Comparison of ENCODE assay signal across 8 cellular contexts in the genomic region with DNA sequence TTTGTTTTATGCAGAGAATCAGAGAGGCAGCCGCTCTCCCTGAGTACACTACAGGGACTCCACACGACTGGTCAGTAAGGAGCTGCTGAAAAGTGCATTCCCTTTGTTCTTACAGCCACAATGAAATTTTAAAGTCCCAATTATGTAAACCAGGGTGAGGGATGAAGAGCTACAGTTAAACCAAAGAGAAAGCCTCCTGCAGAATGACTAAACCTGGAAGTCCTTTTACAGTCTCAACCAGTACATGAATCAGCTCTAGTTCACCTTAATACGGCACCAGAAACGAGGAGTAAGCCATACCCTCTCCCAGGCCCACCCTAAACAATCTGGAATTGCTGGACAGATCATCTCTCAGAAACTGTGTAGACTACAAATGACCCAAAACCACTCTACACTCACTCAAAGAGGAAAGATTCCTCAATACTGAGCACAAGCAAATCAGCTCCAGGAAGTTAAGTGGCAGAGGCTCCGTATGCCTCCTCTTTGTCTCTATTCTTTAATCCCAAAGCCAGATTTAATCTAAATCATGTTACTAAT.
DNase-seq lines count a peak whose midpoint lies in the region; ATAC-seq and TF ChIP-seq lines count a peak whose summit lies in the region.

No MANE protein-coding gene starts in this region.

- no peaks in the 10 kb centered on the region for H3K9me3 Mint-ChIP-seq in endothelial cell (ENCODE audit: unreplicated experiment)
- no peaks in the 10 kb centered on the region for H3K9me3 Mint-ChIP-seq in nephron
- H3K9me3 Mint-ChIP-seq in CD4-positive, alpha-beta memory T cell = no peaks in the 10 kb centered on the region
- H3K9me3 Mint-ChIP-seq in activated CD4-positive, alpha-beta memory T cell treated with anti-CD3 and anti-CD28 coated beads, Interleukin-2, amount 10 ng/mL, durations not matched to agents 7 days and 5 days = no peaks in the 10 kb centered on the region

- peaks cover 27% of the 10 kb centered on the region for H3K4me1 ChIP-seq in BLaER1
- H3K4me1 ChIP-seq in CD4-positive, alpha-beta memory T cell (ENCODE audit: insufficient read depth, low read length) = no peaks in the 10 kb centered on the region

- H3K36me3 Mint-ChIP-seq in endothelial cell (ENCODE audit: low read depth, unreplicated experiment) (no peaks in the 10 kb centered on the region), nephron (ENCODE audit: low read depth) (no peaks in the 10 kb centered on the region)
- no peaks in the 10 kb centered on the region for H3K36me3 Mint-ChIP-seq in CD4-positive, alpha-beta memory T cell
- H3K36me3 Mint-ChIP-seq in activated CD4-positive, alpha-beta memory T cell treated with anti-CD3 and anti-CD28 coated beads, Interleukin-2, amount 10 ng/mL, durations not matched to agents 7 days and 5 days (ENCODE audit: low read depth) = no peaks in the 10 kb centered on the region

- no peaks in the 10 kb centered on the region for H3K27me3 Mint-ChIP-seq in endothelial cell (ENCODE audit: unreplicated experiment)
- no peaks in the 10 kb centered on the region for H3K27me3 Mint-ChIP-seq in nephron (ENCODE audit: low read depth)
- H3K27me3 Mint-ChIP-seq in CD4-positive, alpha-beta memory T cell = peaks cover 6% of the 10 kb centered on the region in 2 donors
- H3K27me3 Mint-ChIP-seq in activated CD4-positive, alpha-beta memory T cell treated with anti-CD3 and anti-CD28 coated beads, Interleukin-2, amount 10 ng/mL, durations not matched to agents 7 days and 5 days = peaks cover 2% of the 10 kb centered on the region

- no peaks in the 10 kb centered on the region for H4K20me1 ChIP-seq in BLaER1

- TF ChIP-seq CTCF in endothelial cell (IDR thresholded peaks at IDR 0.05; ENCODE audit: unreplicated experiment) (no peak), nephron (IDR thresholded peaks at IDR 0.05; ENCODE audit: unreplicated experiment in 3 of 3) (no peak)

- H3K4me3 Mint-ChIP-seq in endothelial cell (ENCODE audit: unreplicated experiment) (peak overlapping the region; percentile 80), nephron (peak overlapping the region; percentile 81 to 92 (median 88))
- no peak overlapping the region for H3K4me3 Mint-ChIP-seq in CD4-positive, alpha-beta memory T cell
- H3K4me3 Mint-ChIP-seq in activated CD4-positive, alpha-beta memory T cell treated with anti-CD3 and anti-CD28 coated beads, Interleukin-2, amount 10 ng/mL, durations not matched to agents 7 days and 5 days = no peak overlapping the region

- 0 out of 2 replicates have a peak overlapping the region, but pooled peaks have one; percentile 34 for H3K4me3 ChIP-seq in BLaER1
- no peak overlapping the region for H3K4me3 ChIP-seq in CD4-positive, alpha-beta memory T cell (ENCODE audit: low read length in 2 of 2)

- H3K4me2 ChIP-seq in BLaER1 = peak overlapping the region; percentile 81

- peak overlapping the region; percentile 95 for H3K27ac Mint-ChIP-seq in endothelial cell (ENCODE audit: unreplicated experiment)
- H3K27ac Mint-ChIP-seq in nephron = peak overlapping the region; percentile 91 to 97 (median 95)
- peak overlapping the region in 1 of 7 donors; percentile 8 for H3K27ac Mint-ChIP-seq in CD4-positive, alpha-beta memory T cell
- H3K27ac Mint-ChIP-seq in activated CD4-positive, alpha-beta memory T cell treated with anti-CD3 and anti-CD28 coated beads, Interleukin-2, amount 10 ng/mL, durations not matched to agents 7 days and 5 days = no peak overlapping the region

- H3K27ac ChIP-seq in BLaER1 = peak overlapping the region; percentile 13; the same call in 1 of the 2 replicates
- H3K27ac ChIP-seq in CD4-positive, alpha-beta memory T cell (ENCODE audit: low read depth, low read length) = no peak overlapping the region

- POLR2A ChIA-PET in CD4-positive, alpha-beta memory T cell (lab: Charles Lee; ENCODE audit: partially characterized antibody) = no interaction called here
- POLR2A ChIA-PET in activated CD4-positive, alpha-beta memory T cell treated with anti-CD3 and anti-CD28 coated beads, Interleukin-2, amount 10 ng/mL, durations not matched to agents 7 days and 5 days (lab: Charles Lee) = no interaction called here

- H3K9ac ChIP-seq in BLaER1 = no peak overlapping the region; the same call in 1 of the 2 replicates

- no peaks in the 10 kb centered on the region for H3K9me3 ChIP-seq in BLaER1
- no peaks in the 10 kb centered on the region for H3K9me3 ChIP-seq in CD4-positive, alpha-beta memory T cell (ENCODE audit: control insufficient read depth in 1 of 2, low read length in 2 of 2)

- ATAC-seq in GM21717 (IDR thresholded peaks at IDR 0.05; ENCODE audit: unreplicated experiment) (no peak), HG03342 (IDR thresholded peaks at IDR 0.05; ENCODE audit: unreplicated experiment) (no peak)

- DNase-seq in NCI-H1092 (lab: John Stamatoyannopoulos, UW) = peak; percentile 31
- DNase-seq in endothelial cell (ENCODE audit: low spot score) = no peak
- DNase-seq in CD4-positive, alpha-beta memory T cell = no peak
- no peak for DNase-seq in activated CD4-positive, alpha-beta memory T cell treated with anti-CD3 and anti-CD28 coated beads, Interleukin-2, amount 10 ng/mL, durations not matched to agents 7 days and 5 days

- CTCF ChIA-PET in CD4-positive, alpha-beta memory T cell (lab: Charles Lee; ENCODE audit: partially characterized antibody) = interaction anchor here (0.9 to 1.6 kb wide), 3 partner anchors 9 to 565 kb away, joined by 3 to 4 read pairs (median 4); no protein-coding TSS in a partner anchor
- CTCF ChIA-PET in activated CD4-positive, alpha-beta memory T cell treated with anti-CD3 and anti-CD28 coated beads, Interleukin-2, amount 10 ng/mL, durations not matched to agents 7 days and 5 days (lab: Charles Lee) = interaction anchor here (1.1 to 1.3 kb wide), 2 partner anchors 150 to 565 kb away, joined by 3 to 5 read pairs; no protein-coding TSS in a partner anchor

- intact Hi-C loops in CD4-positive, alpha-beta memory T cell (cut with micrococcal nuclease) = no loop called here

- H3K4me1 Mint-ChIP-seq in endothelial cell (ENCODE audit: unreplicated experiment) (peaks cover 63% of the 10 kb centered on the region), nephron (peaks cover 81% of the 10 kb centered on the region)
- H3K4me1 Mint-ChIP-seq in CD4-positive, alpha-beta memory T cell = peaks cover 0 to 15% (median 0%) of the 10 kb centered on the region in 4 donors
- H3K4me1 Mint-ChIP-seq in activated CD4-positive, alpha-beta memory T cell treated with anti-CD3 and anti-CD28 coated beads, Interleukin-2, amount 10 ng/mL, durations not matched to agents 7 days and 5 days = peaks cover 7% of the 10 kb centered on the region

- H3K36me3 ChIP-seq in BLaER1 = no peaks in the 10 kb centered on the region
- H3K36me3 ChIP-seq in CD4-positive, alpha-beta memory T cell (ENCODE audit: insufficient read depth, low read length) = no peaks in the 10 kb centered on the region

- no peaks in the 10 kb centered on the region for H3K27me3 ChIP-seq in BLaER1
- H3K27me3 ChIP-seq in CD4-positive, alpha-beta memory T cell (ENCODE audit: insufficient read depth, low read length) = peaks cover 3% of the 10 kb centered on the region

Comparison
In these comparisons a context has a peak if more than half of its experiments do, and no peak if none do; other contexts are left out.
1. H3K4me3 Mint-ChIP-seq: peak in endothelial cell (single experiment) and nephron (3 of 3); none in CD4-positive, alpha-beta memory T cell (0 of 8) and activated CD4-positive, alpha-beta memory T cell treated with anti-CD3 and anti-CD28 coated beads, Interleukin-2, amount 10 ng/mL, durations not matched to agents 7 days and 5 days (single experiment).